In the genomic region with DNA sequence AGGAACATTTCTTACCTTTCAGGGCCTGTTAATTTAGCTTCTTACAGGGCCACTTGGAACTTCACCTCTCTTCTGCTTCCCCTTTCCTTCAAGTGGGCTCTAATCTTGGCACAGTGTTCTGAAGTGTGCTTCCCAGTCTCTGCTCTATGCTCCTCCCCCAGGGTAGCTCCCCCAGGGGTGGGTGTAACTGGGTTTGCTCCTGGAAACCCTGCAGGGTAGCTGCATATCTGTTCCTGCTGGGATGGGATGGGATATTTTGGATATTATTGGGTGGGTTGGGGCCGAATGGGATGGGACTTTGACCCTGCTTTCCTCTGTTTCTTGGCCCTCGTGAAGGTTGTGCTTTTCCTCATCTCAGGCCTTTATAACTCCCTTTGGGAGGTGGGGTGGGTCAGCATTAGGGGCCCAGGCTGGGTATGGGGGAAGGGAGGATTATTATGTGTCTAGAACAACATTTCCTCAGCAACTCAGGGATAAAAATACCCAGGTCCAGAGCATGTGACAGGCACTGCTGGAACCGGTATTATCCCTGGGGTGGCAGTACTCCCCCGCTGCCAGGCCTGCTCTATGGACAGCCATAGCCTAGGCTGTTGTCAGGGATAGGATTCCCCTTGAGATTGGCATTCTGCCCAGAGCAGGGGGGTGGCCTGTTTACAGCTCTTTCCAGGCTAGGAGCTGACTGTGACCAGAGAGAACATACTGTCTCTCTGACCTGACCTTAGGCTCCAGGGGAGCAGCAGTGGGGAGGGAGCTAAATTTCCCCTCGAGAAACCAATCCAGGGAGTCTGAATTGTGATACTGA, we compare ENCODE assay signal across 1 cellular context.
TF ChIP-seq lines count a peak whose summit lies in the region.

No MANE protein-coding gene starts in this region.

TF ChIP-seq in HepG2, 621 proteins besides CTCF, POLR2A, EP300 and RAD21 (continued from another document and continues in another):
- TF ChIP-seq, protein P1, sequence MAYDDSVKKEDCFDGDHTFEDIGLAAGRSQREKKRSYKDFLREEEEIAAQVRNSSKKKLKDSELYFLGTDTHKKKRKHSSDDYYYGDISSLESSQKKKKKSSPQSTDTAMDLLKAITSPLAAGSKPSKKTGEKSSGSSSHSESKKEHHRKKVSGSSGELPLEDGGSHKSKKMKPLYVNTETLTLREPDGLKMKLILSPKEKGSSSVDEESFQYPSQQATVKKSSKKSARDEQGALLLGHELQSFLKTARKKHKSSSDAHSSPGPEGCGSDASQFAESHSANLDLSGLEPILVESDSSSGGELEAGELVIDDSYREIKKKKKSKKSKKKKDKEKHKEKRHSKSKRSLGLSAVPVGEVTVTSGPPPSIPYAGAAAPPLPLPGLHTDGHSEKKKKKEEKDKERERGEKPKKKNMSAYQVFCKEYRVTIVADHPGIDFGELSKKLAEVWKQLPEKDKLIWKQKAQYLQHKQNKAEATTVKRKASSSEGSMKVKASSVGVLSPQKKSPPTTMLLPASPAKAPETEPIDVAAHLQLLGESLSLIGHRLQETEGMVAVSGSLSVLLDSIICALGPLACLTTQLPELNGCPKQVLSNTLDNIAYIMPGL (CRISPR knock-in tag; IDR thresholded peaks at IDR 0.05; ENCODE audit: borderline replicate concordance in 1 of 2, low read depth in 1 of 2): peak in 1 of 2 experiments; percentile 54; a peak in 1 of 4 replicates
- TF ChIP-seq, protein P2, sequence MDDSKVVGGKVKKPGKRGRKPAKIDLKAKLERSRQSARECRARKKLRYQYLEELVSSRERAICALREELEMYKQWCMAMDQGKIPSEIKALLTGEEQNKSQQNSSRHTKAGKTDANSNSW (CRISPR knock-in tag; IDR thresholded peaks at IDR 0.05; ENCODE audit: borderline replicate concordance): no peak
- TF ChIP-seq ZNF235 (CRISPR knock-in tag; IDR thresholded peaks at IDR 0.05; ENCODE audit: borderline replicate concordance) (no peak), SIN3B (IDR thresholded peaks at IDR 0.05; ENCODE audit: low read length) (no peak), ZNF572 (CRISPR knock-in tag; IDR thresholded peaks at IDR 0.05) (0 out of 2 replicates have a peak, but pooled peaks have one; percentile 27), HNF4G (IDR thresholded peaks at IDR 0.05; ENCODE audit: borderline replicate concordance, low read depth, low read length) (no peak), HNF4G (CRISPR knock-in tag; IDR thresholded peaks at IDR 0.05; ENCODE audit: borderline replicate concordance, low read depth) (0 out of 2 replicates have a peak, but pooled peaks have one; percentile 55), ZNF558 (CRISPR knock-in tag; IDR thresholded peaks at IDR 0.05; ENCODE audit: borderline replicate concordance) (0 out of 2 replicates have a peak, but pooled peaks have one; percentile 2), ZFYVE20 (CRISPR knock-in tag; IDR thresholded peaks at IDR 0.05; ENCODE audit: borderline replicate concordance, low read depth) (no peak), NR2F6 (IDR thresholded peaks at IDR 0.05) (no peak), NR2F6 (CRISPR knock-in tag; IDR thresholded peaks at IDR 0.05) (peak; percentile 73), RARA (CRISPR knock-in tag; IDR thresholded peaks at IDR 0.05) (peak; percentile 46; the same call in 1 of the 2 replicates), LCORL (IDR thresholded peaks at IDR 0.05) (no peak), LCORL (CRISPR knock-in tag; IDR thresholded peaks at IDR 0.05) (0 out of 2 replicates have a peak, but pooled peaks have one; percentile 15), HNRNPUL1 (IDR thresholded peaks at IDR 0.05; ENCODE audit: low read depth, low read length) (no peak), ZNF766 (CRISPR knock-in tag; IDR thresholded peaks at IDR 0.05; ENCODE audit: borderline replicate concordance) (peak; percentile 26; the same call in 1 of the 2 replicates), ZNF792 (CRISPR knock-in tag; IDR thresholded peaks at IDR 0.05) (peak; percentile 38; the same call in 1 of the 2 replicates), IRF2 (CRISPR knock-in tag; IDR thresholded peaks at IDR 0.05) (0 out of 2 replicates have a peak, but pooled peaks have one; percentile 19), SAP130 (CRISPR knock-in tag; IDR thresholded peaks at IDR 0.05; ENCODE audit: low read depth) (peak; percentile 80), BRD4 (CRISPR knock-in tag; IDR thresholded peaks at IDR 0.05) (no peak), ZNF3 (CRISPR knock-in tag; IDR thresholded peaks at IDR 0.05) (no peak), SP5 (CRISPR knock-in tag; IDR thresholded peaks at IDR 0.05; ENCODE audit: borderline replicate concordance, low read depth) (peak; percentile 36; the same call in 1 of the 2 replicates), SRY (CRISPR knock-in tag; IDR thresholded peaks at IDR 0.05) (no peak), ZNF883 (CRISPR knock-in tag; IDR thresholded peaks at IDR 0.05; ENCODE audit: not compliant biosample characterization) (no peak), ASH2L (IDR thresholded peaks at IDR 0.05; ENCODE audit: insufficient read length, low read depth, low read length) (no peak), ZSCAN25 (CRISPR knock-in tag; IDR thresholded peaks at IDR 0.05) (peak; percentile 85; the same call in 1 of the 2 replicates), MED13 (CRISPR knock-in tag; IDR thresholded peaks at IDR 0.05) (no peak), FOXO1 (CRISPR knock-in tag; IDR thresholded peaks at IDR 0.05) (peak; percentile 86), KDM2A (CRISPR knock-in tag; IDR thresholded peaks at IDR 0.05; ENCODE audit: borderline replicate concordance, low read depth) (peak; percentile 33; the same call in 1 of the 2 replicates), FOXA3 (CRISPR knock-in tag; IDR thresholded peaks at IDR 0.05) (peak; percentile 77), ZNF180 (CRISPR knock-in tag; IDR thresholded peaks at IDR 0.05; ENCODE audit: borderline replicate concordance, low read depth) (no peak)
- TF ChIP-seq, protein P3, sequence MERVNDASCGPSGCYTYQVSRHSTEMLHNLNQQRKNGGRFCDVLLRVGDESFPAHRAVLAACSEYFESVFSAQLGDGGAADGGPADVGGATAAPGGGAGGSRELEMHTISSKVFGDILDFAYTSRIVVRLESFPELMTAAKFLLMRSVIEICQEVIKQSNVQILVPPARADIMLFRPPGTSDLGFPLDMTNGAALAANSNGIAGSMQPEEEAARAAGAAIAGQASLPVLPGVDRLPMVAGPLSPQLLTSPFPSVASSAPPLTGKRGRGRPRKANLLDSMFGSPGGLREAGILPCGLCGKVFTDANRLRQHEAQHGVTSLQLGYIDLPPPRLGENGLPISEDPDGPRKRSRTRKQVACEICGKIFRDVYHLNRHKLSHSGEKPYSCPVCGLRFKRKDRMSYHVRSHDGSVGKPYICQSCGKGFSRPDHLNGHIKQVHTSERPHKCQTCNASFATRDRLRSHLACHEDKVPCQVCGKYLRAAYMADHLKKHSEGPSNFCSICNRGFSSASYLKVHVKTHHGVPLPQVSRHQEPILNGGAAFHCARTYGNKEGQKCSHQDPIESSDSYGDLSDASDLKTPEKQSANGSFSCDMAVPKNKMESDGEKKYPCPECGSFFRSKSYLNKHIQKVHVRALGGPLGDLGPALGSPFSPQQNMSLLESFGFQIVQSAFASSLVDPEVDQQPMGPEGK (CRISPR knock-in tag; IDR thresholded peaks at IDR 0.05): 0 out of 2 replicates have a peak, but pooled peaks have one; percentile 55
- TF ChIP-seq, protein P4, sequence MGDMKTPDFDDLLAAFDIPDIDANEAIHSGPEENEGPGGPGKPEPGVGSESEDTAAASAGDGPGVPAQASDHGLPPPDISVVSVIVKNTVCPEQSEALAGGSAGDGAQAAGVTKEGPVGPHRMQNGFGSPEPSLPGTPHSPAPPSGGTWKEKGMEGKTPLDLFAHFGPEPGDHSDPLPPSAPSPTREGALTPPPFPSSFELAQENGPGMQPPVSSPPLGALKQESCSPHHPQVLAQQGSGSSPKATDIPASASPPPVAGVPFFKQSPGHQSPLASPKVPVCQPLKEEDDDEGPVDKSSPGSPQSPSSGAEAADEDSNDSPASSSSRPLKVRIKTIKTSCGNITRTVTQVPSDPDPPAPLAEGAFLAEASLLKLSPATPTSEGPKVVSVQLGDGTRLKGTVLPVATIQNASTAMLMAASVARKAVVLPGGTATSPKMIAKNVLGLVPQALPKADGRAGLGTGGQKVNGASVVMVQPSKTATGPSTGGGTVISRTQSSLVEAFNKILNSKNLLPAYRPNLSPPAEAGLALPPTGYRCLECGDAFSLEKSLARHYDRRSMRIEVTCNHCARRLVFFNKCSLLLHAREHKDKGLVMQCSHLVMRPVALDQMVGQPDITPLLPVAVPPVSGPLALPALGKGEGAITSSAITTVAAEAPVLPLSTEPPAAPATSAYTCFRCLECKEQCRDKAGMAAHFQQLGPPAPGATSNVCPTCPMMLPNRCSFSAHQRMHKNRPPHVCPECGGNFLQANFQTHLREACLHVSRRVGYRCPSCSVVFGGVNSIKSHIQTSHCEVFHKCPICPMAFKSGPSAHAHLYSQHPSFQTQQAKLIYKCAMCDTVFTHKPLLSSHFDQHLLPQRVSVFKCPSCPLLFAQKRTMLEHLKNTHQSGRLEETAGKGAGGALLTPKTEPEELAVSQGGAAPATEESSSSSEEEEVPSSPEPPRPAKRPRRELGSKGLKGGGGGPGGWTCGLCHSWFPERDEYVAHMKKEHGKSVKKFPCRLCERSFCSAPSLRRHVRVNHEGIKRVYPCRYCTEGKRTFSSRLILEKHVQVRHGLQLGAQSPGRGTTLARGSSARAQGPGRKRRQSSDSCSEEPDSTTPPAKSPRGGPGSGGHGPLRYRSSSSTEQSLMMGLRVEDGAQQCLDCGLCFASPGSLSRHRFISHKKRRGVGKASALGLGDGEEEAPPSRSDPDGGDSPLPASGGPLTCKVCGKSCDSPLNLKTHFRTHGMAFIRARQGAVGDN (CRISPR knock-in tag; IDR thresholded peaks at IDR 0.05): peak; percentile 47
- TF ChIP-seq, protein P5, sequence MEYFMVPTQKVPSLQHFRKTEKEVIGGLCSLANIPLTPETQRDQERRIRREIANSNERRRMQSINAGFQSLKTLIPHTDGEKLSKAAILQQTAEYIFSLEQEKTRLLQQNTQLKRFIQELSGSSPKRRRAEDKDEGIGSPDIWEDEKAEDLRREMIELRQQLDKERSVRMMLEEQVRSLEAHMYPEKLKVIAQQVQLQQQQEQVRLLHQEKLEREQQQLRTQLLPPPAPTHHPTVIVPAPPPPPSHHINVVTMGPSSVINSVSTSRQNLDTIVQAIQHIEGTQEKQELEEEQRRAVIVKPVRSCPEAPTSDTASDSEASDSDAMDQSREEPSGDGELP (IDR thresholded peaks at IDR 0.05; ENCODE audit: borderline replicate concordance, low read depth): 0 out of 2 replicates have a peak, but pooled peaks have one; percentile 5
- TF ChIP-seq, protein P6, sequence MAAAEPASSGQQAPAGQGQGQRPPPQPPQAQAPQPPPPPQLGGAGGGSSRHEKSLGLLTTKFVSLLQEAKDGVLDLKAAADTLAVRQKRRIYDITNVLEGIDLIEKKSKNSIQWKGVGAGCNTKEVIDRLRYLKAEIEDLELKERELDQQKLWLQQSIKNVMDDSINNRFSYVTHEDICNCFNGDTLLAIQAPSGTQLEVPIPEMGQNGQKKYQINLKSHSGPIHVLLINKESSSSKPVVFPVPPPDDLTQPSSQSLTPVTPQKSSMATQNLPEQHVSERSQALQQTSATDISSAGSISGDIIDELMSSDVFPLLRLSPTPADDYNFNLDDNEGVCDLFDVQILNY (CRISPR knock-in tag; conservative IDR thresholded peaks at IDR 0.05): no peak
- TF ChIP-seq, protein P7, sequence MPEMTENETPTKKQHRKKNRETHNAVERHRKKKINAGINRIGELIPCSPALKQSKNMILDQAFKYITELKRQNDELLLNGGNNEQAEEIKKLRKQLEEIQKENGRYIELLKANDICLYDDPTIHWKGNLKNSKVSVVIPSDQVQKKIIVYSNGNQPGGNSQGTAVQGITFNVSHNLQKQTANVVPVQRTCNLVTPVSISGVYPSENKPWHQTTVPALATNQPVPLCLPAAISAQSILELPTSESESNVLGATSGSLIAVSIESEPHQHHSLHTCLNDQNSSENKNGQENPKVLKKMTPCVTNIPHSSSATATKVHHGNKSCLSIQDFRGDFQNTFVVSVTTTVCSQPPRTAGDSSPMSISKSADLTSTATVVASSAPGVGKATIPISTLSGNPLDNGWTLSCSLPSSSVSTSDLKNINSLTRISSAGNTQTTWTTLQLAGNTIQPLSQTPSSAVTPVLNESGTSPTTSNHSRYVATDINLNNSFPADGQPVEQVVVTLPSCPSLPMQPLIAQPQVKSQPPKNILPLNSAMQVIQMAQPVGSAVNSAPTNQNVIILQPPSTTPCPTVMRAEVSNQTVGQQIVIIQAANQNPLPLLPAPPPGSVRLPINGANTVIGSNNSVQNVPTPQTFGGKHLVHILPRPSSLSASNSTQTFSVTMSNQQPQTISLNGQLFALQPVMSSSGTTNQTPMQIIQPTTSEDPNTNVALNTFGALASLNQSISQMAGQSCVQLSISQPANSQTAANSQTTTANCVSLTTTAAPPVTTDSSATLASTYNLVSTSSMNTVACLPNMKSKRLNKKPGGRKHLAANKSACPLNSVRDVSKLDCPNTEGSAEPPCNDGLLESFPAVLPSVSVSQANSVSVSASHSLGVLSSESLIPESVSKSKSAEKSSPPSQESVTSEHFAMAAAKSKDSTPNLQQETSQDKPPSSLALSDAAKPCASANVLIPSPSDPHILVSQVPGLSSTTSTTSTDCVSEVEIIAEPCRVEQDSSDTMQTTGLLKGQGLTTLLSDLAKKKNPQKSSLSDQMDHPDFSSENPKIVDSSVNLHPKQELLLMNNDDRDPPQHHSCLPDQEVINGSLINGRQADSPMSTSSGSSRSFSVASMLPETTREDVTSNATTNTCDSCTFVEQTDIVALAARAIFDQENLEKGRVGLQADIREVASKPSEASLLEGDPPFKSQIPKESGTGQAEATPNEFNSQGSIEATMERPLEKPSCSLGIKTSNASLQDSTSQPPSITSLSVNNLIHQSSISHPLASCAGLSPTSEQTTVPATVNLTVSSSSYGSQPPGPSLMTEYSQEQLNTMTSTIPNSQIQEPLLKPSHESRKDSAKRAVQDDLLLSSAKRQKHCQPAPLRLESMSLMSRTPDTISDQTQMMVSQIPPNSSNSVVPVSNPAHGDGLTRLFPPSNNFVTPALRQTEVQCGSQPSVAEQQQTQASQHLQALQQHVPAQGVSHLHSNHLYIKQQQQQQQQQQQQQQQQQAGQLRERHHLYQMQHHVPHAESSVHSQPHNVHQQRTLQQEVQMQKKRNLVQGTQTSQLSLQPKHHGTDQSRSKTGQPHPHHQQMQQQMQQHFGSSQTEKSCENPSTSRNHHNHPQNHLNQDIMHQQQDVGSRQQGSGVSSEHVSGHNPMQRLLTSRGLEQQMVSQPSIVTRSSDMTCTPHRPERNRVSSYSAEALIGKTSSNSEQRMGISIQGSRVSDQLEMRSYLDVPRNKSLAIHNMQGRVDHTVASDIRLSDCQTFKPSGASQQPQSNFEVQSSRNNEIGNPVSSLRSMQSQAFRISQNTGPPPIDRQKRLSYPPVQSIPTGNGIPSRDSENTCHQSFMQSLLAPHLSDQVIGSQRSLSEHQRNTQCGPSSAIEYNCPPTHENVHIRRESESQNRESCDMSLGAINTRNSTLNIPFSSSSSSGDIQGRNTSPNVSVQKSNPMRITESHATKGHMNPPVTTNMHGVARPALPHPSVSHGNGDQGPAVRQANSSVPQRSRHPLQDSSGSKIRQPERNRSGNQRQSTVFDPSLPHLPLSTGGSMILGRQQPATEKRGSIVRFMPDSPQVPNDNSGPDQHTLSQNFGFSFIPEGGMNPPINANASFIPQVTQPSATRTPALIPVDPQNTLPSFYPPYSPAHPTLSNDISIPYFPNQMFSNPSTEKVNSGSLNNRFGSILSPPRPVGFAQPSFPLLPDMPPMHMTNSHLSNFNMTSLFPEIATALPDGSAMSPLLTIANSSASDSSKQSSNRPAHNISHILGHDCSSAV (CRISPR knock-in tag; IDR thresholded peaks at IDR 0.05; ENCODE audit: borderline replicate concordance): no peak
